1 cellular context compared by ENCODE assay signal in genomic region chr17:63768433-63768832, GRCh38.
TF ChIP-seq lines count a peak whose summit lies in the region.

No MANE protein-coding gene starts in this region.

TF ChIP-seq in WTC11, 78 proteins besides CTCF, POLR2A, EP300 and RAD21 (continued from another document):
- TF ChIP-seq ATF1 (CRISPR knock-in tag; IDR thresholded peaks at IDR 0.05) (no peak), NR3C1 (CRISPR knock-in tag; conservative IDR thresholded peaks at IDR 0.05; ENCODE audit: low read depth) (no peak), OVOL2 (CRISPR knock-in tag; IDR thresholded peaks at IDR 0.05; ENCODE audit: borderline replicate concordance) (no peak)
